ENCODE assay signal across 1 cellular context in genomic region chr4:88823058-88823919, GRCh38.
TF ChIP-seq lines count a peak whose summit lies in the region.

No MANE protein-coding gene starts in this region.

TF ChIP-seq in HepG2, 621 proteins besides CTCF, POLR2A, EP300 and RAD21 (continued from another document):
- no peak for TF ChIP-seq ZNF180 (CRISPR knock-in tag; IDR thresholded peaks at IDR 0.05; ENCODE audit: borderline replicate concordance, low read depth)
- TF ChIP-seq ZNF569 (CRISPR knock-in tag; IDR thresholded peaks at IDR 0.05; ENCODE audit: borderline replicate concordance), result no peak; the same call in 1 of the 2 replicates
- no peak for TF ChIP-seq HOXA9 (CRISPR knock-in tag; IDR thresholded peaks at IDR 0.05; ENCODE audit: borderline replicate concordance)
- no peak for TF ChIP-seq BRF2 (CRISPR knock-in tag; IDR thresholded peaks at IDR 0.05)
- no peak for TF ChIP-seq SNRNP70 (IDR thresholded peaks at IDR 0.05; ENCODE audit: low read depth, low read length)
- 0 out of 2 replicates have a peak, but pooled peaks have one; percentile 65 for TF ChIP-seq ZNF33A (CRISPR knock-in tag; IDR thresholded peaks at IDR 0.05; ENCODE audit: borderline replicate concordance)
